ENCODE assay signal across 11 cellular contexts in genomic region chr2:120418174-120418787, GRCh38.
"Had no signal": no experiment of that assay in that cellular context is flagged by ENCODE, and none has a peak within 500 bp of the region (broad histone marks: within the 10 kb centered on the region; RNA-seq: fewer than 3 reads in every experiment).

No MANE protein-coding gene starts in this region.

- H3K36me3 ChIP-seq: esophagus muscularis mucosa, sigmoid colon, tibial nerve had no signal

- H3K4me3 Mint-ChIP-seq: activated naive CD4-positive, alpha-beta T cell treated with anti-CD3 and anti-CD28 coated beads for 36 hours; stimulated activated effector memory CD8-positive, alpha-beta T cell treated with anti-CD3 and anti-CD28 coated beads, Interleukin-12 subunit alpha, Interleukin-12 subunit beta, amount 100 ng/mL, for 72 hours had no signal

- H3K4me3 ChIP-seq: esophagus muscularis mucosa, sigmoid colon, tibial nerve had no signal

- H3K27me3 ChIP-seq: sigmoid colon had no signal

- H3K36me3 Mint-ChIP-seq: stimulated activated effector memory CD8-positive, alpha-beta T cell treated with anti-CD3 and anti-CD28 coated beads, Interleukin-12 subunit alpha, Interleukin-12 subunit beta, amount 100 ng/mL, for 72 hours had no signal

- ATAC-seq: stimulated activated effector memory CD8-positive, alpha-beta T cell treated with anti-CD3 and anti-CD28 coated beads, Interleukin-12 subunit alpha, Interleukin-12 subunit beta, amount 100 ng/mL, for 72 hours had no signal

- H3K27ac Mint-ChIP-seq: activated naive CD4-positive, alpha-beta T cell treated with anti-CD3 and anti-CD28 coated beads for 36 hours; activated T-helper 2 cell treated with anti-CD3 and anti-CD28 coated beads, Interferon-gamma antibody, Interleukin-2, Interleukin-4, amounts not matched to agents 10 μg/mL and 5 μg/mL and 100 μg/mL, durations not matched to agents 14 hours and 24 hours and 36 hours; nephron; stimulated activated effector memory CD8-positive, alpha-beta T cell treated with anti-CD3 and anti-CD28 coated beads, Interleukin-12 subunit alpha, Interleukin-12 subunit beta, amount 100 ng/mL, for 72 hours had no signal

- DNase-seq: activated CD4-positive, alpha-beta T cell treated with anti-CD3 and anti-CD28 coated beads for 1 hour; activated CD4-positive, alpha-beta T cell treated with anti-CD3 and anti-CD28 coated beads, Interleukin-2, amount 50 U/mL, for 4 hours; activated naive CD4-positive, alpha-beta T cell treated with anti-CD3 and anti-CD28 coated beads for 36 hours; SHP77 treated with DMSO at 0.1 percent for 48 hours; sigmoid colon; stimulated activated CD4-positive, alpha-beta T cell treated with anti-CD3 and anti-CD28 coated beads, Interleukin-1b, Interleukin-23, amount 100 ng/mL, for 48 hours had no signal

- H3K9me3 Mint-ChIP-seq: activated naive CD4-positive, alpha-beta T cell treated with anti-CD3 and anti-CD28 coated beads for 36 hours; activated T-helper 2 cell treated with anti-CD3 and anti-CD28 coated beads, Interferon-gamma antibody, Interleukin-2, Interleukin-4, amounts not matched to agents 10 μg/mL and 5 μg/mL and 100 μg/mL, durations not matched to agents 14 hours and 24 hours and 36 hours; nephron; stimulated activated effector memory CD8-positive, alpha-beta T cell treated with anti-CD3 and anti-CD28 coated beads, Interleukin-12 subunit alpha, Interleukin-12 subunit beta, amount 100 ng/mL, for 72 hours had no signal

- H3K27ac ChIP-seq: esophagus muscularis mucosa, sigmoid colon, tibial nerve had no signal

- H3K9me3 ChIP-seq: esophagus muscularis mucosa, sigmoid colon, tibial nerve had no signal

- H3K4me1 Mint-ChIP-seq: nephron; stimulated activated effector memory CD8-positive, alpha-beta T cell treated with anti-CD3 and anti-CD28 coated beads, Interleukin-12 subunit alpha, Interleukin-12 subunit beta, amount 100 ng/mL, for 72 hours had no signal

- H3K4me1 ChIP-seq: esophagus muscularis mucosa, sigmoid colon, tibial nerve had no signal
